In the genomic region with DNA sequence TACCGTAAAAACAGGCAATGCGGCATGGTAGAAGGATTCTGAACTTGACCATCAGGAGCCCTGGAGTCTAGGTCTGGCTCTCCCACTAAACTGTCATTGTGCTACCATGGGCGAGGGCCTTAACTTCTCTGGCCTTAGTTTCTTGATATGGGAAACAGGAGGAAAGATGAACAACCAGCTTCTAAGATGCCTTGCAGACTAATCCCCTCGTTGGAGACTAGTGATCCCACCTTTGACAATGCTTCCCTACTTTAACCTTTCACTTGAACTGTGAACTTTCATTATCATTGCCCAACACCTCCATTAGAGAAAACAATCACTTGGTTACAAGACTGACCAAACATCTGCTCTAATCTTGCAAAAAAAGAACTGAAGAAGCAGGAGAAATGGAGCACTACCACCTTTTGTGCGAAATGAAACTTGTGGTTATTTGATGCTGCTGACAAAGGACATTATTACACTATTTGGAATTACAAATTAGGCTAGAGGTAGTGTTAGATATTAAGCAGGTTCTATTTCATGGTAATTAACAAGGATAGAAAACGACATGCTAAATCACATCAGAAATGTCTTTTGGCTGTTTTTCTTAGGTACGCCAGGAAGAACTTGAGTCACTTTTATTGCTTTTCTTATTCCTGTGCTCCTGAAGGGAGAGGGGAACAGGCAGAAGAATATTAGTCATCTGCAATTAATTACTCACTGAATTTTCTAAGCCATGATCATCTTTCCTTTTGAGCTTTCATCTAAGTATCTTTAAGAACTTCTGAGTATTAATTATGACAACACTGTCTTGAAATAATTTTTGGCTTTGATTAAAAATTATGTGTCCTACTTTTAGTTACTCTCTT, we compare ENCODE assay signal across 9 cellular contexts. TPM values are rescaled to one million over a fixed set of nuclear protein-coding genes. Genes with fewer than 3 reads are reported as not detected.
DNase-seq lines count a peak whose midpoint lies in the region; ATAC-seq, FAIRE-seq and TF ChIP-seq lines count a peak whose summit lies in the region.
"Had no signal": no experiment of that assay in that cellular context is flagged by ENCODE, and none has a peak within 500 bp of the region (broad histone marks: within the 10 kb centered on the region; RNA-seq: fewer than 3 reads in every experiment).

No MANE protein-coding gene starts in this region.

- intact Hi-C loops in activated B cell treated with CpG ODN at 0.5 μM for 24 hours (cut with micrococcal nuclease) = loop anchor here (1.0 to 10.0 kb wide), 5 partner anchors 64 to 506 kb away; no protein-coding TSS in a partner anchor

- H3K4me3 Mint-ChIP-seq in activated B cell treated with CpG ODN at 0.5 μM for 24 hours = peak overlapping the region; percentile 66
- peak overlapping the region; percentile 72 to 81 (median 79) for H3K4me3 Mint-ChIP-seq in immature natural killer cell

- no peaks in the 10 kb centered on the region for H3K36me3 ChIP-seq in WERI-Rb-1

- TF ChIP-seq CTCF in A549 (IDR thresholded peaks at IDR 0.05) = no peak
- TF ChIP-seq CTCF in activated B cell treated with CpG ODN at 0.5 μM for 24 hours (IDR thresholded peaks at IDR 0.05) = no peak
- no peak for TF ChIP-seq CTCF in WERI-Rb-1 (IDR thresholded peaks at IDR 0.05; ENCODE audit: low read depth, low read length)

- no peak for DNase-seq in A549 (ENCODE audit: low read depth in 1 of 2, low spot score in 1 of 2)
- no peak for DNase-seq in activated B cell treated with CpG ODN at 0.5 μM for 24 hours
- DNase-seq in immature natural killer cell = peak in 2 of 3 donors; percentile 3 to 14
- DNase-seq in WERI-Rb-1 = no peak
- DNase-seq in NCI-H82 treated with DMSO at 0.1 percent for 48 hours (lab: John Stamatoyannopoulos, UW; ENCODE audit: unreplicated experiment) = no peak

- H3K4me3 ChIP-seq in A549 (no peak overlapping the region), WERI-Rb-1 (ENCODE audit: low read depth, low read length) (no peak overlapping the region)

- no peak for TF ChIP-seq POLR2A in A549 (IDR thresholded peaks at IDR 0.05; ENCODE audit: low read length)

- no peaks in the 10 kb centered on the region for H3K9me3 Mint-ChIP-seq in activated B cell treated with CpG ODN at 0.5 μM for 24 hours
- H3K9me3 Mint-ChIP-seq in immature natural killer cell = no peaks in the 10 kb centered on the region

- no peaks in the 10 kb centered on the region for H3K9me3 ChIP-seq in A549
- H3K9me3 ChIP-seq in WERI-Rb-1 (ENCODE audit: severe bottlenecking) = no peaks in the 10 kb centered on the region

- H3K27ac Mint-ChIP-seq in activated B cell treated with CpG ODN at 0.5 μM for 24 hours = peak overlapping the region; percentile 94
- peak overlapping the region; percentile 85 to 94 (median 88) for H3K27ac Mint-ChIP-seq in immature natural killer cell

- POLR2A ChIA-PET in A549 (lab: Yijun Ruan, JAX) = interaction anchor here (0.5 kb wide), 1 partner anchor 137 kb away, joined by 3 read pairs; no protein-coding TSS in a partner anchor
- POLR2A ChIA-PET in activated B cell treated with CpG ODN at 0.5 μM for 24 hours (lab: Charles Lee) = interaction anchor here (0.9 to 2.9 kb wide), 5 partner anchors 19 to 271 kb away, joined by 3 to 23 read pairs (median 4); no protein-coding TSS in a partner anchor

- no peak for TF ChIP-seq EP300 in A549 (IDR thresholded peaks at IDR 0.05)

- peaks cover 28% of the 10 kb centered on the region for H3K4me1 ChIP-seq in A549

- no peak for TF ChIP-seq RAD21 in A549 (conservative IDR thresholded peaks at IDR 0.05 in 1 of 2, IDR thresholded peaks at IDR 0.05 in 1 of 2)

- H3K4me1 Mint-ChIP-seq in activated B cell treated with CpG ODN at 0.5 μM for 24 hours (peaks cover 45% of the 10 kb centered on the region), immature natural killer cell (peaks cover 42 to 50% of the 10 kb centered on the region in 2 donors)

- H3K36me3 Mint-ChIP-seq in activated B cell treated with CpG ODN at 0.5 μM for 24 hours (ENCODE audit: low read depth) = no peaks in the 10 kb centered on the region
- no peaks in the 10 kb centered on the region for H3K36me3 Mint-ChIP-seq in immature natural killer cell
- H3K36me3 Mint-ChIP-seq: brain had no signal

- WGBS in A549 (ENCODE audit: missing lambda C conversion rate) = 66% methylated on average over 7 of the region's 7 CpGs

- H3K27ac ChIP-seq in A549 (peak overlapping the region; percentile 31 to 46; a peak in 2 of 6 replicates), WERI-Rb-1 (no peak overlapping the region)

- H3K4me2 ChIP-seq in A549 = peak overlapping the region; percentile 38

- no peak for FAIRE-seq in A549 (lab: Jason Lieb, UNC)

- H3K27me3 Mint-ChIP-seq in activated B cell treated with CpG ODN at 0.5 μM for 24 hours (no peaks in the 10 kb centered on the region), immature natural killer cell (ENCODE audit: low read depth in 3 of 3) (peaks cover 0 to 3% (median 0%) of the 10 kb centered on the region in 3 donors)
- H3K27me3 Mint-ChIP-seq: brain had no signal

- ATAC-seq in A549 (no peak), GM21381 (IDR thresholded peaks at IDR 0.05; ENCODE audit: unreplicated experiment) (peak; percentile 27), activated B cell treated with CpG ODN at 0.5 μM for 24 hours (ENCODE audit: low read depth) (peak; percentile 2), HG03108 (IDR thresholded peaks at IDR 0.05; ENCODE audit: unreplicated experiment) (no peak), GM21360 (IDR thresholded peaks at IDR 0.05; ENCODE audit: unreplicated experiment) (no peak)

- H3K27me3 ChIP-seq in WERI-Rb-1 (ENCODE audit: insufficient read depth, low read depth, severe bottlenecking) = no peaks in the 10 kb centered on the region

- CTCF ChIA-PET in A549 (lab: Yijun Ruan, JAX) = interaction anchor here (1.6 kb wide), 2 partner anchors 20 to 272 kb away, joined by 4 read pairs; no protein-coding TSS in a partner anchor
- CTCF ChIA-PET in activated B cell treated with CpG ODN at 0.5 μM for 24 hours (lab: Charles Lee) = interaction anchor here (1.0 to 1.5 kb wide), 2 partner anchors 39 to 273 kb away, joined by 3 to 8 read pairs; partner anchors contain the start of gene ARHGAP18

TF ChIP-seq in A549, 52 proteins besides CTCF, POLR2A, EP300 and RAD21:
- TF ChIP-seq HOXA7 (CRISPR knock-in tag; IDR thresholded peaks at IDR 0.05) (no peak), EHMT2 (IDR thresholded peaks at IDR 0.05; ENCODE audit: low read depth) (no peak), CEBPB (IDR thresholded peaks at IDR 0.05) (no peak), HEYL (CRISPR knock-in tag; IDR thresholded peaks at IDR 0.05) (no peak), ZC3H11A (IDR thresholded peaks at IDR 0.05) (no peak), NPAS2 (CRISPR knock-in tag; IDR thresholded peaks at IDR 0.05; ENCODE audit: borderline replicate concordance) (no peak), ZSCAN20 (CRISPR knock-in tag; IDR thresholded peaks at IDR 0.05) (no peak), HOXB5 (CRISPR knock-in tag; IDR thresholded peaks at IDR 0.05) (no peak), TFCP2L1 (CRISPR knock-in tag; IDR thresholded peaks at IDR 0.05) (no peak), CHD4 (IDR thresholded peaks at IDR 0.05; ENCODE audit: borderline replicate concordance) (no peak), HOXB13 (CRISPR knock-in tag; IDR thresholded peaks at IDR 0.05; ENCODE audit: low read depth) (no peak)
- TF ChIP-seq, protein P1, sequence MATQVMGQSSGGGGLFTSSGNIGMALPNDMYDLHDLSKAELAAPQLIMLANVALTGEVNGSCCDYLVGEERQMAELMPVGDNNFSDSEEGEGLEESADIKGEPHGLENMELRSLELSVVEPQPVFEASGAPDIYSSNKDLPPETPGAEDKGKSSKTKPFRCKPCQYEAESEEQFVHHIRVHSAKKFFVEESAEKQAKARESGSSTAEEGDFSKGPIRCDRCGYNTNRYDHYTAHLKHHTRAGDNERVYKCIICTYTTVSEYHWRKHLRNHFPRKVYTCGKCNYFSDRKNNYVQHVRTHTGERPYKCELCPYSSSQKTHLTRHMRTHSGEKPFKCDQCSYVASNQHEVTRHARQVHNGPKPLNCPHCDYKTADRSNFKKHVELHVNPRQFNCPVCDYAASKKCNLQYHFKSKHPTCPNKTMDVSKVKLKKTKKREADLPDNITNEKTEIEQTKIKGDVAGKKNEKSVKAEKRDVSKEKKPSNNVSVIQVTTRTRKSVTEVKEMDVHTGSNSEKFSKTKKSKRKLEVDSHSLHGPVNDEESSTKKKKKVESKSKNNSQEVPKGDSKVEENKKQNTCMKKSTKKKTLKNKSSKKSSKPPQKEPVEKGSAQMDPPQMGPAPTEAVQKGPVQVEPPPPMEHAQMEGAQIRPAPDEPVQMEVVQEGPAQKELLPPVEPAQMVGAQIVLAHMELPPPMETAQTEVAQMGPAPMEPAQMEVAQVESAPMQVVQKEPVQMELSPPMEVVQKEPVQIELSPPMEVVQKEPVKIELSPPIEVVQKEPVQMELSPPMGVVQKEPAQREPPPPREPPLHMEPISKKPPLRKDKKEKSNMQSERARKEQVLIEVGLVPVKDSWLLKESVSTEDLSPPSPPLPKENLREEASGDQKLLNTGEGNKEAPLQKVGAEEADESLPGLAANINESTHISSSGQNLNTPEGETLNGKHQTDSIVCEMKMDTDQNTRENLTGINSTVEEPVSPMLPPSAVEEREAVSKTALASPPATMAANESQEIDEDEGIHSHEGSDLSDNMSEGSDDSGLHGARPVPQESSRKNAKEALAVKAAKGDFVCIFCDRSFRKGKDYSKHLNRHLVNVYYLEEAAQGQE (IDR thresholded peaks at IDR 0.05) = no peak
- TF ChIP-seq, protein P2, sequence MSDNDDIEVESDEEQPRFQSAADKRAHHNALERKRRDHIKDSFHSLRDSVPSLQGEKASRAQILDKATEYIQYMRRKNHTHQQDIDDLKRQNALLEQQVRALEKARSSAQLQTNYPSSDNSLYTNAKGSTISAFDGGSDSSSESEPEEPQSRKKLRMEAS (IDR thresholded peaks at IDR 0.05) = no peak

RNA-seq across cellular contexts. Expression of gene ARHGAP18, which starts 39.1 kb away (rescaled TPM):
- 13.3 and 16.7 TPM in 2 replicates for polyA plus RNA-seq in A549 (2011; rRNA removed)
- 1.4 TPM in 2 replicates for polyA plus RNA-seq in A549 (2012; cell fraction: cytosol; rRNA removed)
- polyA plus RNA-seq in A549 (2012; cell fraction: nucleus; rRNA removed) = 0.55 and 0.75 TPM in 2 replicates
- polyA plus RNA-seq in A549 (2017; fragmentation: RNase III; extraction: RNeasy Plus Mini Kit Qiagen cat#74134 plus additional on column Dnase treatment) = 8.1 to 13.4 TPM (median 11.2 TPM) in 3 replicates
- 13.5 and 13.7 TPM in 2 replicates for polyA minus RNA-seq in A549 (2011; rRNA and poly(A)+ RNA removed)
- total RNA-seq in activated B cell treated with CpG ODN at 0.5 μM for 24 hours = 7.9 and 9.0 TPM in 2 replicates
- 1 to 10 TPM; 4.2 to 9.9 (median 6.7) TPM for polyA plus RNA-seq in immature natural killer cell

Comparison
In these comparisons a context has a peak if more than half of its experiments do, and no peak if none do; other contexts are left out.
1. ATAC-seq: peak in GM21381 (single experiment) and activated B cell treated with CpG ODN at 0.5 μM for 24 hours (single experiment); none in A549 (0 of 2), HG03108 (single experiment) and GM21360 (single experiment).
2. DNase-seq: peak in immature natural killer cell (2 of 3); none in A549 (0 of 2), activated B cell treated with CpG ODN at 0.5 μM for 24 hours (single experiment), WERI-Rb-1 (single experiment) and NCI-H82 treated with DMSO at 0.1 percent for 48 hours (single experiment).